Comparison of ENCODE assay signal across 30 cellular contexts in the genomic region with DNA sequence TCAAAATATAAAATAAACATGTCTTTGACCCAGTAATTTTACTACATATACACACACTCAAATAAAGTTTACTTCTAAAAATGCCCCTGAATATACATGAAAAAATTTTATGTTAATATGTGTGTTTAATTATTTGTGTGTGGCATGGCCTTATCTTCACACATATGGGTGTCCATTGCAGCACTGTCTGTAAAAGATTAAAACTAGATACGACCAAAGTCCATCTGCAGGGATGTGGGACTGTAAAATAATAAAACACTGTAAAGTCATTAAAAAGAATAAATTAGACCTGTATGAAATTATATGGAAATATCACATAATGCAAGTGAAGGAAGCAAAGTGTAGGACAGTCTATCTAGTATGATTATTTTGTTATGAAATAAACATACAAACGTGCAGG.
"Had no signal": no experiment of that assay in that cellular context is flagged by ENCODE, and none has a peak within 500 bp of the region (broad histone marks: within the 10 kb centered on the region; RNA-seq: fewer than 3 reads in every experiment).

No MANE protein-coding gene starts in this region.

- ATAC-seq: activated CD4-positive, alpha-beta T cell treated with anti-CD3 and anti-CD28 coated beads for 36 hours; activated CD8-positive, alpha-beta memory T cell treated with anti-CD3 and anti-CD28 coated beads, Interleukin-2, amount 10 ng/mL, durations not matched to agents 7 days and 5 days; activated CD8-positive, alpha-beta T cell treated with anti-CD3 and anti-CD28 coated beads, Interleukin-2, amount 10 ng/mL, durations not matched to agents 7 days and 5 days; effector memory CD8-positive, alpha-beta T cell; foreskin keratinocyte; gastrocnemius medialis had no signal

- FAIRE-seq: astrocyte, bronchial epithelial cell had no signal

- H3K4me1 ChIP-seq: esophagus muscularis mucosa, foreskin keratinocyte, gastrocnemius medialis had no signal

- H3K36me3 Mint-ChIP-seq: activated CD4-positive, alpha-beta memory T cell treated with anti-CD3 and anti-CD28 coated beads for 36 hours; activated CD8-positive, alpha-beta memory T cell treated with anti-CD3 and anti-CD28 coated beads, Interleukin-2, amount 10 ng/mL, durations not matched to agents 7 days and 5 days; activated naive CD8-positive, alpha-beta T cell had no signal

- H3K27ac Mint-ChIP-seq: activated CD4-positive, alpha-beta memory T cell treated with anti-CD3 and anti-CD28 coated beads for 36 hours; activated CD4-positive, alpha-beta T cell treated with anti-CD3 and anti-CD28 coated beads for 36 hours; activated CD4-positive, alpha-beta T cell treated with anti-CD3 and anti-CD28 coated beads, Interleukin-2, amount 10 ng/mL, durations not matched to agents 24 days and 14 days; activated CD8-positive, alpha-beta memory T cell treated with anti-CD3 and anti-CD28 coated beads, Interleukin-2, amount 10 ng/mL, durations not matched to agents 7 days and 5 days; activated CD8-positive, alpha-beta T cell treated with anti-CD3 and anti-CD28 coated beads, Interleukin-2, amount 10 ng/mL, durations not matched to agents 7 days and 5 days; activated naive CD8-positive, alpha-beta T cell; effector memory CD8-positive, alpha-beta T cell had no signal

- H3K36me3 ChIP-seq: brain microvascular endothelial cell, esophagus muscularis mucosa, gastrocnemius medialis had no signal

- H3K27me3 ChIP-seq: brain microvascular endothelial cell, esophagus muscularis mucosa, foreskin keratinocyte, gastrocnemius medialis had no signal

- H3K4me3 ChIP-seq: esophagus muscularis mucosa, gastrocnemius medialis had no signal

- H3K27me3 Mint-ChIP-seq: activated CD4-positive, alpha-beta memory T cell treated with anti-CD3 and anti-CD28 coated beads for 36 hours; activated CD4-positive, alpha-beta T cell treated with anti-CD3 and anti-CD28 coated beads for 36 hours; activated CD4-positive, alpha-beta T cell treated with anti-CD3 and anti-CD28 coated beads, Interleukin-2, amount 10 ng/mL, durations not matched to agents 24 days and 14 days; activated CD8-positive, alpha-beta memory T cell treated with anti-CD3 and anti-CD28 coated beads, Interleukin-2, amount 10 ng/mL, durations not matched to agents 7 days and 5 days; activated naive CD8-positive, alpha-beta T cell; central memory CD8-positive, alpha-beta T cell; effector memory CD8-positive, alpha-beta T cell had no signal

- H3K4me1 Mint-ChIP-seq: activated CD4-positive, alpha-beta T cell treated with anti-CD3 and anti-CD28 coated beads for 36 hours; activated CD4-positive, alpha-beta T cell treated with anti-CD3 and anti-CD28 coated beads, Interleukin-2, amount 10 ng/mL, durations not matched to agents 24 days and 14 days; activated CD8-positive, alpha-beta memory T cell treated with anti-CD3 and anti-CD28 coated beads, Interleukin-2, amount 10 ng/mL, durations not matched to agents 7 days and 5 days; central memory CD8-positive, alpha-beta T cell had no signal

- H3K4me3 Mint-ChIP-seq: activated CD4-positive, alpha-beta memory T cell treated with anti-CD3 and anti-CD28 coated beads for 36 hours; activated CD4-positive, alpha-beta T cell treated with anti-CD3 and anti-CD28 coated beads for 36 hours; activated CD4-positive, alpha-beta T cell treated with anti-CD3 and anti-CD28 coated beads, Interleukin-2, amount 10 ng/mL, durations not matched to agents 24 days and 14 days; activated CD8-positive, alpha-beta memory T cell treated with anti-CD3 and anti-CD28 coated beads, Interleukin-2, amount 10 ng/mL, durations not matched to agents 7 days and 5 days; activated CD8-positive, alpha-beta T cell treated with anti-CD3 and anti-CD28 coated beads, Interleukin-2, amount 10 ng/mL, durations not matched to agents 7 days and 5 days; activated naive CD8-positive, alpha-beta T cell; central memory CD8-positive, alpha-beta T cell; effector memory CD8-positive, alpha-beta T cell had no signal

- H3K27ac ChIP-seq: brain microvascular endothelial cell, esophagus muscularis mucosa, foreskin keratinocyte, gastrocnemius medialis had no signal

- H3K9me3 ChIP-seq: gastrocnemius medialis had no signal

- DNase-seq: activated CD4-positive, alpha-beta memory T cell treated with anti-CD3 and anti-CD28 coated beads for 36 hours; activated CD4-positive, alpha-beta T cell treated with anti-CD3 and anti-CD28 coated beads for 36 hours; activated CD4-positive, alpha-beta T cell treated with anti-CD3 and anti-CD28 coated beads, Interleukin-2, amount 10 ng/mL, durations not matched to agents 24 days and 14 days; activated CD4-positive, CD25-positive, alpha-beta regulatory T cell; activated CD4-positive, CD25-positive, alpha-beta regulatory T cell treated with anti-CD3 and anti-CD28 coated beads, Interleukin-2, amount 50 U/mL, for 72 hours; activated CD8-positive, alpha-beta memory T cell treated with anti-CD3 and anti-CD28 coated beads, Interleukin-2, amount 10 ng/mL, durations not matched to agents 7 days and 5 days; activated CD8-positive, alpha-beta memory T cell treated with anti-CD3 and anti-CD28 coated beads, Interleukin-2, amount 50 U/mL, for 4 hours; activated CD8-positive, alpha-beta T cell treated with anti-CD3 and anti-CD28 coated beads, Interleukin-2, amount 10 ng/mL, durations not matched to agents 7 days and 5 days; activated gamma-delta T cell; activated naive CD4-positive, alpha-beta T cell; activated naive CD4-positive, alpha-beta T cell treated with anti-CD3 and anti-CD28 coated beads, Interleukin-2, amount 50 U/mL, for 16 hours; activated T-cell treated with anti-CD3 and anti-CD28 coated beads, Interleukin-2, amount 50 U/mL, for 1 hour; activated T-cell treated with anti-CD3 and anti-CD28 coated beads, Interleukin-2, amount 50 U/mL, for 48 hours; amniotic stem cell; anterior cingulate cortex; brain microvascular endothelial cell; cortex of kidney; dermis blood vessel endothelial cell; effector CD4-positive, alpha-beta T cell; effector memory CD8-positive, alpha-beta T cell; erythroblast; foreskin keratinocyte; gastrocnemius medialis; glutamatergic neuron; T-helper 2 cell had no signal
